9 cellular contexts compared by ENCODE assay signal in genomic region chr3:127158614-127159221, GRCh38. TPM values are rescaled to one million over a fixed set of nuclear protein-coding genes. Genes with fewer than 3 reads are reported as not detected.
DNase-seq lines count a peak whose midpoint lies in the region; ATAC-seq and TF ChIP-seq lines count a peak whose summit lies in the region.
"Had no signal": no experiment of that assay in that cellular context is flagged by ENCODE, and none has a peak within 500 bp of the region (broad histone marks: within the 10 kb centered on the region; RNA-seq: fewer than 3 reads in every experiment).

No MANE protein-coding gene starts in this region.

- ATAC-seq in HG02884 (IDR thresholded peaks at IDR 0.05; ENCODE audit: unreplicated experiment) (no peak), HG02571 (IDR thresholded peaks at IDR 0.05; ENCODE audit: unreplicated experiment) (no peak)

- TF ChIP-seq RAD21 in Ishikawa (IDR thresholded peaks at IDR 0.05; ENCODE audit: low read depth): peak; percentile 14; the same call in 1 of the 2 replicates

- no peak for TF ChIP-seq EP300 in Ishikawa (IDR thresholded peaks at IDR 0.05; ENCODE audit: borderline replicate concordance)

- DNase-seq in AG08395 (ENCODE audit: low spot score) (peak; percentile 57), SK-N-DZ (ENCODE audit: low spot score) (peak; percentile 70), iPS-NIHi7 (ENCODE audit: extremely low spot score) (peak; percentile 88)
- no peak for DNase-seq in activated CD4-positive, alpha-beta T cell treated with anti-CD3 and anti-CD28 coated beads, Interleukin-2, amount 50 U/mL, for 4 hours
- DNase-seq in activated T-cell treated with anti-CD3 and anti-CD28 coated beads, Interleukin-2, amount 50 U/mL, for 48 hours: no peak
- DNase-seq: activated naive CD8-positive, alpha-beta T cell treated with anti-CD3 and anti-CD28 coated beads for 36 hours had no signal

TF ChIP-seq in Ishikawa, 13 proteins besides CTCF, POLR2A, EP300 and RAD21:
- no peak for TF ChIP-seq MAX (IDR thresholded peaks at IDR 0.05)
- no peak for TF ChIP-seq CEBPB (IDR thresholded peaks at IDR 0.05)
- TF ChIP-seq REST (IDR thresholded peaks at IDR 0.05; ENCODE audit: low read depth): peak; percentile 98
- no peak for TF ChIP-seq TEAD4 (IDR thresholded peaks at IDR 0.05)
- TF ChIP-seq TCF12 (IDR thresholded peaks at IDR 0.05; ENCODE audit: low read depth): no peak
- TF ChIP-seq CREB1 (IDR thresholded peaks at IDR 0.05; ENCODE audit: low read depth): no peak
- TF ChIP-seq FOXM1 (IDR thresholded peaks at IDR 0.05; ENCODE audit: borderline replicate concordance, low read depth): no peak
TF ChIP-seq in Ishikawa: peak in this region for 1.

RNA-seq across cellular contexts. Expression of gene PRR23E, which starts 34.2 kb away (rescaled TPM):
- polyA plus RNA-seq in SK-N-DZ (2014; cell fraction: cytosol; rRNA removed): not detected in 2 replicates
- not detected in 2 replicates for polyA plus RNA-seq in SK-N-DZ (2014; cell fraction: nucleus; rRNA removed)

Comparison
In these comparisons a context has a peak if more than half of its experiments do, and no peak if none do; other contexts are left out.
1. DNase-seq: peak in AG08395 (single experiment), SK-N-DZ (single experiment) and iPS-NIHi7 (single experiment); none in activated CD4-positive, alpha-beta T cell treated with anti-CD3 and anti-CD28 coated beads, Interleukin-2, amount 50 U/mL, for 4 hours (0 of 2) and activated T-cell treated with anti-CD3 and anti-CD28 coated beads, Interleukin-2, amount 50 U/mL, for 48 hours (0 of 2).